19 cellular contexts compared by ENCODE assay signal in the genomic region with DNA sequence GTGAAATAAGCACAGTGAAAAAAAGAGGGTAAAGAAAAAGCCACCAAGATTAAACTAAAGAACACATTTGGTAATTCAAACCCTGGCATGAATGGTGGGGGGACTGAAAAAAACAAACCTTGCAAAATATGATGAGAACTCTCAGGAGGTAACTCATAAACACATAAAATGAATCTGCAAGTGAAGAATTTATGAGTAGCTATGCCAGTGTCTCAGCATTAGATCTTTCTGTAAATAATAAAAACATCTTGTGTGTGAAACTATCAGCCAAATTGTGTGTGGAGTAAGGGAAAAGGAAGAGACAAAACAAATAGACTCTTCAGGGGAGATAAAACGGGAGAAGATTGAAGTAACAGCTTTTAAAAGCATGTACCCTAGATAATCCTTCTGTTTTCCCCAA.
DNase-seq lines count a peak whose midpoint lies in the region; ATAC-seq and TF ChIP-seq lines count a peak whose summit lies in the region.
"Had no signal": no experiment of that assay in that cellular context is flagged by ENCODE, and none has a peak within 500 bp of the region (broad histone marks: within the 10 kb centered on the region; RNA-seq: fewer than 3 reads in every experiment).

No MANE protein-coding gene starts in this region.

- intact Hi-C loops in CD14-positive monocyte (cut with micrococcal nuclease), result loop anchor here in 1 of 2 donors (10.0 kb wide), 1 partner anchor 173 kb away; no protein-coding TSS in a partner anchor
- intact Hi-C loops in stomach (cut with DNase I; ENCODE audit: low total_unique reads), result no loop called here

- TF ChIP-seq POLR2A in stomach (IDR thresholded peaks at IDR 0.05), result no peak

- H3K27me3 Mint-ChIP-seq in CD14-positive monocyte (ENCODE audit: low read depth in 3 of 3), result no peaks in the 10 kb centered on the region
- no peaks in the 10 kb centered on the region for H3K27me3 Mint-ChIP-seq in nephron progenitor cell (ENCODE audit: low read depth, poor library complexity)
- no peaks in the 10 kb centered on the region for H3K27me3 Mint-ChIP-seq in stimulated activated naive B cell treated with anti-CD40 and anti-IgM and Interleukin-4, amounts not matched to agents 10 μg/mL and 1 μg/mL and 100 μg/mL, for 72 hours
- H3K27me3 Mint-ChIP-seq: CD4-positive, CD25-positive, alpha-beta regulatory T cell had no signal

- DNase-seq in CD14-positive monocyte (ENCODE audit: low spot score) (no peak), HL-60 (ENCODE audit: low read depth in 1 of 2, low spot score in 1 of 2) (no peak), fibroblast of villous mesenchyme (ENCODE audit: low read depth) (peak; percentile 87), nephron progenitor cell (no peak), T1000 (lab: John Stamatoyannopoulos, UW) (no peak), NCI-H146 treated with DMSO at 0.1 percent for 48 hours (lab: John Stamatoyannopoulos, UW; ENCODE audit: unreplicated experiment) (no peak), stomach (no peak)
- no peak for DNase-seq in stimulated activated naive B cell treated with anti-CD40 and anti-IgM and Interleukin-4, amounts not matched to agents 10 μg/mL and 1 μg/mL and 100 μg/mL, for 72 hours
- DNase-seq: CD4-positive, CD25-positive, alpha-beta regulatory T cell; Karpas-422; NCI-H1105; NCI-H1436 treated with DMSO at 0.1 percent for 48 hours; NCI-H1930; NCI-H2107; NCI-H524; NCI-H748 treated with DMSO at 0.1 percent for 48 hours had no signal

- H3K4me1 Mint-ChIP-seq in CD14-positive monocyte (peaks cover 54% of the 10 kb centered on the region), nephron progenitor cell (peaks cover 19% of the 10 kb centered on the region)
- H3K4me1 Mint-ChIP-seq in stimulated activated naive B cell treated with anti-CD40 and anti-IgM and Interleukin-4, amounts not matched to agents 10 μg/mL and 1 μg/mL and 100 μg/mL, for 72 hours, result peaks cover 0 to under 1% of the 10 kb centered on the region in 2 donors

- peak overlapping the region in 5 of 7 donors; percentile 7 to 89 (median 71) for H3K27ac Mint-ChIP-seq in CD14-positive monocyte
- H3K27ac Mint-ChIP-seq in nephron progenitor cell, result peak overlapping the region; percentile 61
- H3K27ac Mint-ChIP-seq in stimulated activated naive B cell treated with anti-CD40 and anti-IgM and Interleukin-4, amounts not matched to agents 10 μg/mL and 1 μg/mL and 100 μg/mL, for 72 hours, result no peak overlapping the region
- H3K27ac Mint-ChIP-seq: CD4-positive, CD25-positive, alpha-beta regulatory T cell had no signal

- no peak for TF ChIP-seq EP300 in stomach (IDR thresholded peaks at IDR 0.05)

- H3K36me3 Mint-ChIP-seq in CD14-positive monocyte (no peaks in the 10 kb centered on the region), nephron progenitor cell (ENCODE audit: low read depth) (no peaks in the 10 kb centered on the region)
- no peaks in the 10 kb centered on the region for H3K36me3 Mint-ChIP-seq in stimulated activated naive B cell treated with anti-CD40 and anti-IgM and Interleukin-4, amounts not matched to agents 10 μg/mL and 1 μg/mL and 100 μg/mL, for 72 hours
- H3K36me3 Mint-ChIP-seq: CD4-positive, CD25-positive, alpha-beta regulatory T cell had no signal

- no peaks in the 10 kb centered on the region for H3K4me1 ChIP-seq in stomach
- H3K4me1 ChIP-seq: SJSA1 had no signal

- H3K27me3 ChIP-seq in HL-60 (ENCODE audit: insufficient read depth, poor library complexity, severe bottlenecking), result no peaks in the 10 kb centered on the region
- no peaks in the 10 kb centered on the region for H3K27me3 ChIP-seq in stomach
- H3K27me3 ChIP-seq: SJSA1 had no signal

- H3K27ac ChIP-seq in HL-60 (replicated peaks), result peak overlapping the region; percentile 59
- H3K27ac ChIP-seq in stomach, result no peak overlapping the region
- H3K27ac ChIP-seq: SJSA1 had no signal

- H3K4me3 ChIP-seq in HL-60 (replicated peaks; ENCODE audit: insufficient read depth, low read length), result no peak overlapping the region
- H3K4me3 ChIP-seq in fibroblast of villous mesenchyme (ENCODE audit: low read depth, low read length), result no peak overlapping the region
- H3K4me3 ChIP-seq in stomach, result no peak overlapping the region
- H3K4me3 ChIP-seq: SJSA1 had no signal

- 19 to 53% (median 31%) methylated on average over 1 of the region's 1 CpG for WGBS in stomach, 5 donors

- no peak for TF ChIP-seq CTCF in CD14-positive monocyte (IDR thresholded peaks at IDR 0.05)
- no peak for TF ChIP-seq CTCF in HL-60 (IDR thresholded peaks at IDR 0.05; ENCODE audit: insufficient read depth, low read length)
- no peak for TF ChIP-seq CTCF in fibroblast of villous mesenchyme (IDR thresholded peaks at IDR 0.05; ENCODE audit: insufficient read depth, low read depth, low read length)
- TF ChIP-seq CTCF in nephron progenitor cell (IDR thresholded peaks at IDR 0.05), result no peak
- no peak for TF ChIP-seq CTCF in stomach (IDR thresholded peaks at IDR 0.05)

- no peaks in the 10 kb centered on the region for H3K9me3 ChIP-seq in stomach
- H3K9me3 ChIP-seq: SJSA1 had no signal

- no peaks in the 10 kb centered on the region for H3K36me3 ChIP-seq in stomach
- H3K36me3 ChIP-seq: SJSA1 had no signal

- no peak overlapping the region for H3K4me3 Mint-ChIP-seq in CD14-positive monocyte
- no peak overlapping the region for H3K4me3 Mint-ChIP-seq in nephron progenitor cell
- H3K4me3 Mint-ChIP-seq in stimulated activated naive B cell treated with anti-CD40 and anti-IgM and Interleukin-4, amounts not matched to agents 10 μg/mL and 1 μg/mL and 100 μg/mL, for 72 hours, result no peak overlapping the region
- H3K4me3 Mint-ChIP-seq: CD4-positive, CD25-positive, alpha-beta regulatory T cell had no signal

- ATAC-seq in stimulated activated naive B cell treated with anti-CD40 and anti-IgM and Interleukin-4, amounts not matched to agents 10 μg/mL and 1 μg/mL and 100 μg/mL, for 72 hours (replicated peaks), result no peak
- ATAC-seq: HCT116, HepG2 had no signal

- H3K9me3 Mint-ChIP-seq in CD14-positive monocyte, result peaks cover 0 to 4% (median 0%) of the 10 kb centered on the region in 7 donors
- H3K9me3 Mint-ChIP-seq in nephron progenitor cell, result no peaks in the 10 kb centered on the region
- H3K9me3 Mint-ChIP-seq in stimulated activated naive B cell treated with anti-CD40 and anti-IgM and Interleukin-4, amounts not matched to agents 10 μg/mL and 1 μg/mL and 100 μg/mL, for 72 hours, result no peaks in the 10 kb centered on the region
- H3K9me3 Mint-ChIP-seq: CD4-positive, CD25-positive, alpha-beta regulatory T cell had no signal
